In genomic region chr11:128472128-128473110, GRCh38 we compare ENCODE assay signal across 9 cellular contexts.
DNase-seq lines count a peak whose midpoint lies in the region; ATAC-seq and TF ChIP-seq lines count a peak whose summit lies in the region.
"Had no signal": no experiment of that assay in that cellular context is flagged by ENCODE, and none has a peak within 500 bp of the region (broad histone marks: within the 10 kb centered on the region; RNA-seq: fewer than 3 reads in every experiment).

No MANE protein-coding gene starts in this region.

- CTCF ChIA-PET in HCT116 (lab: Charles Lee): no interaction called here

- no peak for TF ChIP-seq POLR2A in HCT116 (IDR thresholded peaks at IDR 0.05; ENCODE audit: borderline replicate concordance, extremely low read depth, insufficient read depth, insufficient read length)
- TF ChIP-seq POLR2A in prostate gland (IDR thresholded peaks at IDR 0.05): no peak

- BruUV-seq in HCT116 (replicated peaks; lab: Mats Ljungman, UMichigan): no TSS peak

- H3K27me3 ChIP-seq in HCT116 (ENCODE audit: insufficient read depth, low read length) (no peaks in the 10 kb centered on the region), prostate gland (replicated peaks; ENCODE audit: insufficient read depth) (no peaks in the 10 kb centered on the region)
- H3K27me3 ChIP-seq: neutrophil had no signal

- H3K4me2 ChIP-seq in HCT116 (ENCODE audit: low read length): no peak overlapping the region

- H3K4me3 ChIP-seq in HCT116 (replicated peaks in 1 of 2; ENCODE audit: low read depth in 1 of 2, low read length in 2 of 2) (no peak overlapping the region), prostate gland (no peak overlapping the region)

- H4K20me1 ChIP-seq in HCT116 (ENCODE audit: insufficient read depth): no peaks in the 10 kb centered on the region

- no peaks in the 10 kb centered on the region for H3K9me2 ChIP-seq in HCT116 (ENCODE audit: insufficient read depth)

- no peak overlapping the region for H3K9ac ChIP-seq in HCT116 (ENCODE audit: low read length)

- peak overlapping the region; percentile 99 for H3K27ac Mint-ChIP-seq in central memory CD8-positive, alpha-beta T cell (ENCODE audit: low read depth)
- H3K27ac Mint-ChIP-seq in stimulated activated effector memory CD8-positive, alpha-beta T cell treated with anti-CD3 and anti-CD28 coated beads, Interleukin-12 subunit alpha, Interleukin-12 subunit beta, amount 100 ng/mL, for 72 hours: peak overlapping the region; percentile 96

- DNase-seq in HCT116 (ENCODE audit: low read depth, low spot score) (no peak), NCI-H226 (peak; percentile 56), NCI-H2227 treated with DMSO at 0.1 percent for 48 hours (lab: John Stamatoyannopoulos, UW) (no peak), T1000 (lab: John Stamatoyannopoulos, UW) (no peak), prostate gland (ENCODE audit: low spot score) (no peak)
- no peak for DNase-seq in central memory CD8-positive, alpha-beta T cell (ENCODE audit: low spot score in 2 of 2)
- no peak for DNase-seq in stimulated activated effector memory CD8-positive, alpha-beta T cell treated with anti-CD3 and anti-CD28 coated beads, Interleukin-12 subunit alpha, Interleukin-12 subunit beta, amount 100 ng/mL, for 72 hours (ENCODE audit: low spot score in 2 of 2)

- intact Hi-C loops in HCT116 (cut with micrococcal nuclease) (no loop called here), prostate gland (cut with DNase I) (no loop called here)

- no peaks in the 10 kb centered on the region for H3K27me3 Mint-ChIP-seq in central memory CD8-positive, alpha-beta T cell

- H3K27ac ChIP-seq in HCT116 (ENCODE audit: low read depth, low read length) (no peak overlapping the region), prostate gland (no peak overlapping the region)
- H3K27ac ChIP-seq: neutrophil had no signal

- TF ChIP-seq CTCF in HCT116 (IDR thresholded peaks at IDR 0.05 in 2 of 3, conservative IDR thresholded peaks at IDR 0.05 in 1 of 3; ENCODE audit: borderline replicate concordance in 1 of 3, insufficient read depth in 1 of 3, low read depth in 2 of 3, low read length in 2 of 3) (no peak), prostate gland (IDR thresholded peaks at IDR 0.05) (no peak)

- WGBS in prostate gland: 79% methylated on average over 11 of the region's 11 CpGs

- H3K4me1 ChIP-seq in HCT116 (ENCODE audit: control insufficient read depth in 1 of 2, insufficient read depth in 2 of 2, low read length in 2 of 2) (peaks cover 7 to 34% of the 10 kb centered on the region in 2 experiments), prostate gland (replicated peaks) (no peaks in the 10 kb centered on the region)

- H3K79me2 ChIP-seq in HCT116 (ENCODE audit: insufficient read depth, low read length): no peaks in the 10 kb centered on the region

- H3K9me3 ChIP-seq in HCT116 (ENCODE audit: control insufficient read depth in 1 of 2, insufficient read depth in 1 of 2, low read depth in 1 of 2, low read length in 2 of 2) (no peaks in the 10 kb centered on the region), prostate gland (no peaks in the 10 kb centered on the region)
- H3K9me3 ChIP-seq: neutrophil had no signal

- H3K9me3 Mint-ChIP-seq in central memory CD8-positive, alpha-beta T cell: no peaks in the 10 kb centered on the region
- H3K9me3 Mint-ChIP-seq in stimulated activated effector memory CD8-positive, alpha-beta T cell treated with anti-CD3 and anti-CD28 coated beads, Interleukin-12 subunit alpha, Interleukin-12 subunit beta, amount 100 ng/mL, for 72 hours: no peaks in the 10 kb centered on the region

- H3K4me3 Mint-ChIP-seq in central memory CD8-positive, alpha-beta T cell: peak overlapping the region; percentile 79
- H3K4me3 Mint-ChIP-seq in stimulated activated effector memory CD8-positive, alpha-beta T cell treated with anti-CD3 and anti-CD28 coated beads, Interleukin-12 subunit alpha, Interleukin-12 subunit beta, amount 100 ng/mL, for 72 hours: peak overlapping the region; percentile 71

- POLR2A ChIA-PET in HCT116 (lab: Charles Lee): no interaction called here

- H3K4me1 Mint-ChIP-seq in central memory CD8-positive, alpha-beta T cell: peaks cover 95% of the 10 kb centered on the region
- H3K4me1 Mint-ChIP-seq in stimulated activated effector memory CD8-positive, alpha-beta T cell treated with anti-CD3 and anti-CD28 coated beads, Interleukin-12 subunit alpha, Interleukin-12 subunit beta, amount 100 ng/mL, for 72 hours: peaks cover 97% of the 10 kb centered on the region

- ATAC-seq in GM18502 (IDR thresholded peaks at IDR 0.05; ENCODE audit: poor library complexity, unreplicated experiment) (peak; percentile 55), HCT116 (no peak)
- ATAC-seq in central memory CD8-positive, alpha-beta T cell (replicated peaks; ENCODE audit: extremely low read depth, poor library complexity, severe bottlenecking): peak; percentile 12
- ATAC-seq in stimulated activated effector memory CD8-positive, alpha-beta T cell treated with anti-CD3 and anti-CD28 coated beads, Interleukin-12 subunit alpha, Interleukin-12 subunit beta, amount 100 ng/mL, for 72 hours: peak; percentile 75

- H3K36me3 ChIP-seq in HCT116 (ENCODE audit: control insufficient read depth in 1 of 2, insufficient read depth in 2 of 2, low read length in 2 of 2): no peaks in the 10 kb centered on the region
- H3K36me3 ChIP-seq in prostate gland: no peaks in the 10 kb centered on the region

- RAD21 ChIA-PET in HCT116 (lab: Charles Lee; ENCODE audit: low non-redundant PET in 1 of 2, low total read pairs in 2 of 2, uncharacterized antibody in 2 of 2, unreplicated experiment in 2 of 2): no interaction called here

- no peak overlapping the region for H2AFZ ChIP-seq in HCT116 (ENCODE audit: low read depth, low read length, poor library complexity, severe bottlenecking)

- peaks cover 97% of the 10 kb centered on the region for H3K36me3 Mint-ChIP-seq in central memory CD8-positive, alpha-beta T cell (ENCODE audit: insufficient read depth)
- peaks cover 100% of the 10 kb centered on the region for H3K36me3 Mint-ChIP-seq in stimulated activated effector memory CD8-positive, alpha-beta T cell treated with anti-CD3 and anti-CD28 coated beads, Interleukin-12 subunit alpha, Interleukin-12 subunit beta, amount 100 ng/mL, for 72 hours

- TF ChIP-seq RAD21 in HCT116 (IDR thresholded peaks at IDR 0.05; ENCODE audit: low read depth): no peak

TF ChIP-seq in HCT116, 20 proteins besides CTCF, POLR2A, EP300 and RAD21:
- peak; percentile 18; the same call in 1 of the 2 replicates for TF ChIP-seq FOSL1 (IDR thresholded peaks at IDR 0.05; ENCODE audit: low read depth)
- TF ChIP-seq MAX (IDR thresholded peaks at IDR 0.05): no peak
